In the genomic region with DNA sequence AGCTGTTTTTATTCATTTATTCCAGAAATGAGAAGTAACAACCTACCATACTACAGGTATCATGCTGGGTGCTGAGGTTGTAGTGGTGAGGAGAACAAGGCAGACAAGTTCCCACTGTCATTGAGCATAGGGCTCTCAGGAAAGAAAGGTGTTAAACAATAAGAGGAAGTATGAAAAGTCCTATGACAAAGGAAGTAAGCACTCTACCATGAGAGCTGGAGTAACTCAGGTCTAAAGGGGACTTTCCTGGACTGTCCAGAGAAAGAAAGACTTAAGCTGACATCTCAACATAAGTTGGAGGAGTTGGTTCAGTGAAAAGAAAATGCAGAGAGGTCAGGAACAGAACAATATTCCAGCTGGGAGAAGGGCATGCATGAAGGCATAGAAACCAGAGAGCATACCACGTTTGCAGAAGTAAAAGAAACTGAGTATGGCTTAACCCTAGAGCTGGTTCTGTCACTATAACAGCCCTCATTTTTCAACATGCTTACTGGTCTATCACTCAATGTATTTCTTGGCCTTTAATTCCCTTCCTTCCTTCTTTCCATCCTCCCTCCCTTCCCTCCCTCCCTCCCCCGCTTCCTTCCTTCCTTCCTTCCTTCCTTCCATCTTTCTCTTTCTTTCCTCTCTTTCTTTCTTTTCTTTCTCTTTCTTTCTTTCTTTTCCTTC, we compare ENCODE assay signal across 13 cellular contexts.
DNase-seq lines count a peak whose midpoint lies in the region; ATAC-seq lines count a peak whose summit lies in the region.
"Had no signal": no experiment of that assay in that cellular context is flagged by ENCODE, and none has a peak within 500 bp of the region (broad histone marks: within the 10 kb centered on the region; RNA-seq: fewer than 3 reads in every experiment).

No MANE protein-coding gene starts in this region.

- no peak overlapping the region for H3K27ac Mint-ChIP-seq in immature natural killer cell
- H3K27ac Mint-ChIP-seq: activated CD4-positive, alpha-beta T cell treated with anti-CD3 and anti-CD28 coated beads, Interleukin-2, amount 10 ng/mL, durations not matched to agents 24 days and 14 days; activated naive CD8-positive, alpha-beta T cell had no signal

- no peak overlapping the region for H3K4me3 Mint-ChIP-seq in immature natural killer cell
- H3K4me3 Mint-ChIP-seq: activated CD4-positive, alpha-beta T cell treated with anti-CD3 and anti-CD28 coated beads, Interleukin-2, amount 10 ng/mL, durations not matched to agents 24 days and 14 days; activated naive CD8-positive, alpha-beta T cell had no signal

- H3K9me3 Mint-ChIP-seq in immature natural killer cell, result peaks cover 0 to 19% (median 4%) of the 10 kb centered on the region in 6 donors
- H3K9me3 Mint-ChIP-seq: activated CD4-positive, alpha-beta T cell treated with anti-CD3 and anti-CD28 coated beads, Interleukin-2, amount 10 ng/mL, durations not matched to agents 24 days and 14 days had no signal

- H3K4me1 Mint-ChIP-seq in immature natural killer cell, result no peaks in the 10 kb centered on the region
- H3K4me1 Mint-ChIP-seq: activated CD4-positive, alpha-beta T cell treated with anti-CD3 and anti-CD28 coated beads, Interleukin-2, amount 10 ng/mL, durations not matched to agents 24 days and 14 days had no signal

- ATAC-seq in GM18499 (IDR thresholded peaks at IDR 0.05; ENCODE audit: insufficient read depth, unreplicated experiment), result peak; percentile 95
- ATAC-seq in GM19452 (IDR thresholded peaks at IDR 0.05; ENCODE audit: unreplicated experiment), result peak; percentile 87
- ATAC-seq in HG02852 (IDR thresholded peaks at IDR 0.05; ENCODE audit: unreplicated experiment), result peak; percentile 95
- ATAC-seq in HG03565 (IDR thresholded peaks at IDR 0.05; ENCODE audit: unreplicated experiment), result peak; percentile 81
- ATAC-seq: foreskin keratinocyte, left cardiac atrium had no signal

- H3K27me3 Mint-ChIP-seq in immature natural killer cell (ENCODE audit: low read depth in 3 of 3), result peaks cover 0 to 6% (median 2%) of the 10 kb centered on the region in 3 donors
- H3K27me3 Mint-ChIP-seq: activated CD4-positive, alpha-beta T cell treated with anti-CD3 and anti-CD28 coated beads, Interleukin-2, amount 10 ng/mL, durations not matched to agents 24 days and 14 days had no signal

- no peaks in the 10 kb centered on the region for H3K36me3 Mint-ChIP-seq in immature natural killer cell
- H3K36me3 Mint-ChIP-seq: activated naive CD8-positive, alpha-beta T cell had no signal

- no peak for DNase-seq in NCI-H1105 (lab: John Stamatoyannopoulos, UW)
- no peak for DNase-seq in immature natural killer cell
- no peak for DNase-seq in AG20443 (ENCODE audit: low spot score)
- DNase-seq in NCI-H2029 treated with DMSO at 0.1 percent for 48 hours (lab: John Stamatoyannopoulos, UW), result no peak
- DNase-seq: activated CD4-positive, alpha-beta T cell treated with anti-CD3 and anti-CD28 coated beads, Interleukin-2, amount 10 ng/mL, durations not matched to agents 24 days and 14 days; foreskin keratinocyte; left cardiac atrium; NCI-H2171 had no signal
